Comparison of ENCODE assay signal across 15 cellular contexts in genomic region chrX:35076061-35076460, GRCh38.
"Had no signal": no experiment of that assay in that cellular context is flagged by ENCODE, and none has a peak within 500 bp of the region (broad histone marks: within the 10 kb centered on the region; RNA-seq: fewer than 3 reads in every experiment).

No MANE protein-coding gene starts in this region.

- H3K27me3 Mint-ChIP-seq: activated CD4-positive, alpha-beta memory T cell treated with anti-CD3 and anti-CD28 coated beads, Interleukin-2, amount 10 ng/mL, durations not matched to agents 7 days and 5 days; type B pancreatic cell had no signal

- H3K9me3 Mint-ChIP-seq: activated CD4-positive, alpha-beta memory T cell treated with anti-CD3 and anti-CD28 coated beads, Interleukin-2, amount 10 ng/mL, durations not matched to agents 7 days and 5 days; type B pancreatic cell had no signal

- H3K36me3 ChIP-seq: gastrocnemius medialis, heart right ventricle, suprapubic skin had no signal

- H3K4me1 ChIP-seq: gastrocnemius medialis, heart right ventricle, parathyroid adenoma, suprapubic skin had no signal

- H3K27me3 ChIP-seq: gastrocnemius medialis, heart right ventricle, suprapubic skin had no signal

- H3K27ac ChIP-seq: dorsolateral prefrontal cortex, gastrocnemius medialis, heart right ventricle, parathyroid adenoma, suprapubic skin had no signal

- H3K36me3 Mint-ChIP-seq: mesothelial cell of epicardium, type B pancreatic cell had no signal

- H3K4me3 ChIP-seq: dorsolateral prefrontal cortex, gastrocnemius medialis, heart right ventricle, suprapubic skin had no signal

- ATAC-seq: gastrocnemius medialis; heart right ventricle; stimulated activated naive CD8-positive, alpha-beta T cell treated with anti-CD3 and anti-CD28 coated beads, Interleukin-15, Interleukin-2, amounts not matched to agents 100 U/mL and 50 U/mL, for 24 hours had no signal

- H3K27ac Mint-ChIP-seq: activated CD4-positive, alpha-beta memory T cell treated with anti-CD3 and anti-CD28 coated beads, Interleukin-2, amount 10 ng/mL, durations not matched to agents 7 days and 5 days; mesothelial cell of epicardium; T-helper 2 cell treated with Interferon-gamma antibody and Interleukin-4, amounts not matched to agents 5 μg/mL and 100 μg/mL, for 36 hours; type B pancreatic cell had no signal

- H3K4me1 Mint-ChIP-seq: activated CD4-positive, alpha-beta memory T cell treated with anti-CD3 and anti-CD28 coated beads, Interleukin-2, amount 10 ng/mL, durations not matched to agents 7 days and 5 days; mesothelial cell of epicardium had no signal

- H3K9me3 ChIP-seq: gastrocnemius medialis, suprapubic skin had no signal

- DNase-seq: activated CD4-positive, alpha-beta memory T cell treated with anti-CD3 and anti-CD28 coated beads, Interleukin-2, amount 10 ng/mL, durations not matched to agents 7 days and 5 days; activated gamma-delta T cell treated with Interleukin-2 at 50 U/mL for 16 hours; activated T-cell treated with anti-CD3 and anti-CD28 coated beads, Interleukin-2, amount 50 U/mL, for 48 hours; aorta; dorsolateral prefrontal cortex; gastrocnemius medialis; heart right ventricle; kidney glomerular epithelial cell; stimulated activated CD4-positive, alpha-beta T cell treated with anti-CD3 and anti-CD28 coated beads, Interleukin-2, amount 100 ng/mL, for 48 hours; stimulated activated naive CD8-positive, alpha-beta T cell treated with anti-CD3 and anti-CD28 coated beads, Interleukin-15, Interleukin-2, amounts not matched to agents 100 U/mL and 50 U/mL, for 24 hours had no signal

- H3K4me3 Mint-ChIP-seq: activated CD4-positive, alpha-beta memory T cell treated with anti-CD3 and anti-CD28 coated beads, Interleukin-2, amount 10 ng/mL, durations not matched to agents 7 days and 5 days; mesothelial cell of epicardium; T-helper 2 cell treated with Interferon-gamma antibody and Interleukin-4, amounts not matched to agents 5 μg/mL and 100 μg/mL, for 36 hours; type B pancreatic cell had no signal
